ENCODE assay signal across 8 cellular contexts in genomic region chr17:75288359-75288758, GRCh38. TPM values are rescaled to one million over a fixed set of nuclear protein-coding genes. Genes with fewer than 3 reads are reported as not detected.
A peak's percentile ranks its signal among the peaks of the same experiment; 100 is the strongest.
DNase-seq lines count a peak whose midpoint lies in the region; ATAC-seq and TF ChIP-seq lines count a peak whose summit lies in the region.

No MANE protein-coding gene starts in this region.

- H3K9me3 Mint-ChIP-seq in memory B cell = no peaks in the 10 kb centered on the region
- H3K9me3 Mint-ChIP-seq in type B pancreatic cell = no peaks in the 10 kb centered on the region

- H3K4me1 Mint-ChIP-seq in memory B cell (peaks cover 8% of the 10 kb centered on the region), type B pancreatic cell (ENCODE audit: unreplicated experiment) (peaks cover 10% of the 10 kb centered on the region)

- DNase-seq in cardiac muscle cell (ENCODE audit: low read depth in 1 of 2, low spot score in 1 of 2) = no peak
- DNase-seq in Right ventricle myocardium inferior (ENCODE audit: missing footprints) = no peak
- DNase-seq in astrocyte of the cerebellum (ENCODE audit: low read depth) = no peak
- no peak for DNase-seq in memory B cell (ENCODE audit: low spot score in 2 of 2)
- DNase-seq in type B pancreatic cell (ENCODE audit: extremely low spot score, unreplicated experiment) = no peak
- DNase-seq in COLO829 (ENCODE audit: low spot score) = no peak
- no peak for DNase-seq in mucosa of gallbladder (ENCODE audit: low spot score)

- no peaks in the 10 kb centered on the region for H3K9me3 ChIP-seq in cardiac muscle cell (ENCODE audit: low read depth)

- in situ Hi-C loops in astrocyte of the cerebellum (cut with HindIII; ENCODE audit: low sequenced_read_pairs) = no loop called here

- H3K4me3 ChIP-seq in cardiac muscle cell (peak overlapping the region; percentile 59), astrocyte of the cerebellum (ENCODE audit: low read depth, low read length) (peak overlapping the region; percentile 86)

- H3K36me3 ChIP-seq in cardiac muscle cell = no peaks in the 10 kb centered on the region

- H3K27ac Mint-ChIP-seq in memory B cell (peak overlapping the region; percentile 98), type B pancreatic cell (peak overlapping the region; percentile 25)

- no peak overlapping the region for H3K27ac ChIP-seq in cardiac muscle cell

- ATAC-seq in Right ventricle myocardium inferior = no peak
- no peak for ATAC-seq in memory B cell (ENCODE audit: low read depth)
- ATAC-seq in HG03378 (IDR thresholded peaks at IDR 0.05; ENCODE audit: unreplicated experiment) = no peak

- H3K4me3 Mint-ChIP-seq in memory B cell = peak overlapping the region; percentile 98
- peak overlapping the region; percentile 99 for H3K4me3 Mint-ChIP-seq in type B pancreatic cell

- intact Hi-C loops in Right ventricle myocardium inferior (cut with DNase I) = loop anchor here (2.0 kb wide), 1 partner anchor 18 kb away; the partner anchor contains the start of gene MIF4GD

- no peaks in the 10 kb centered on the region for H3K4me1 ChIP-seq in cardiac muscle cell (ENCODE audit: low read depth)

- no peak for TF ChIP-seq CTCF in cardiac muscle cell (IDR thresholded peaks at IDR 0.05; ENCODE audit: low read depth, low read length)
- TF ChIP-seq CTCF in astrocyte of the cerebellum (IDR thresholded peaks at IDR 0.05; ENCODE audit: low read depth, low read length, missing control alignments) = no peak
- TF ChIP-seq CTCF in type B pancreatic cell (conservative IDR thresholded peaks at IDR 0.05) = no peak

- H3K27me3 Mint-ChIP-seq in memory B cell (no peaks in the 10 kb centered on the region), type B pancreatic cell (no peaks in the 10 kb centered on the region)

- no peaks in the 10 kb centered on the region for H3K27me3 ChIP-seq in cardiac muscle cell

- H3K36me3 Mint-ChIP-seq in memory B cell (peaks cover 7% of the 10 kb centered on the region), type B pancreatic cell (peaks cover 3% of the 10 kb centered on the region)

RNA-seq across cellular contexts. Expression of gene SLC25A19, which starts 0.9 kb away (rescaled TPM):
- total RNA-seq in cardiac muscle cell = 8.9 and 13.2 TPM in 2 replicates
- 12.2 and 17.7 TPM in 2 replicates for polyA plus RNA-seq in cardiac muscle cell
- 19.5 TPM for total RNA-seq in Right ventricle myocardium inferior
- 17.0 and 17.8 TPM in 2 replicates for total RNA-seq in type B pancreatic cell (ENCODE audit: low replicate concordance)
- 17.0 TPM for total RNA-seq in mucosa of gallbladder

RNA-seq across cellular contexts. Expression of gene MIF4GD, which starts 17.3 kb away (rescaled TPM):
- total RNA-seq in cardiac muscle cell (35.6 and 47.9 TPM in 2 replicates), Right ventricle myocardium inferior (15.1 TPM), type B pancreatic cell (ENCODE audit: low replicate concordance) (11.9 and 16.6 TPM in 2 replicates), mucosa of gallbladder (25.5 TPM)
- 75.4 and 75.8 TPM in 2 replicates for polyA plus RNA-seq in cardiac muscle cell

RNA-seq across cellular contexts. Expression of gene MRPS7, which starts 26.7 kb away (rescaled TPM):
- total RNA-seq in cardiac muscle cell (64.8 and 81.6 TPM in 2 replicates), Right ventricle myocardium inferior (123 TPM), type B pancreatic cell (ENCODE audit: low replicate concordance) (67.0 and 70.9 TPM in 2 replicates), mucosa of gallbladder (55.1 TPM)
- polyA plus RNA-seq in cardiac muscle cell = 179 and 198 TPM in 2 replicates

RNA-seq across cellular contexts. Expression of gene GGA3, which starts 27.0 kb away (rescaled TPM):
- 33.5 and 35.3 TPM in 2 replicates for total RNA-seq in cardiac muscle cell
- 25.6 and 30.0 TPM in 2 replicates for polyA plus RNA-seq in cardiac muscle cell
- total RNA-seq in Right ventricle myocardium inferior = 25.1 TPM
- total RNA-seq in type B pancreatic cell (ENCODE audit: low replicate concordance) = 49.7 and 64.4 TPM in 2 replicates
- total RNA-seq in mucosa of gallbladder = 44.5 TPM
